ENCODE assay signal across 9 cellular contexts in the genomic region with DNA sequence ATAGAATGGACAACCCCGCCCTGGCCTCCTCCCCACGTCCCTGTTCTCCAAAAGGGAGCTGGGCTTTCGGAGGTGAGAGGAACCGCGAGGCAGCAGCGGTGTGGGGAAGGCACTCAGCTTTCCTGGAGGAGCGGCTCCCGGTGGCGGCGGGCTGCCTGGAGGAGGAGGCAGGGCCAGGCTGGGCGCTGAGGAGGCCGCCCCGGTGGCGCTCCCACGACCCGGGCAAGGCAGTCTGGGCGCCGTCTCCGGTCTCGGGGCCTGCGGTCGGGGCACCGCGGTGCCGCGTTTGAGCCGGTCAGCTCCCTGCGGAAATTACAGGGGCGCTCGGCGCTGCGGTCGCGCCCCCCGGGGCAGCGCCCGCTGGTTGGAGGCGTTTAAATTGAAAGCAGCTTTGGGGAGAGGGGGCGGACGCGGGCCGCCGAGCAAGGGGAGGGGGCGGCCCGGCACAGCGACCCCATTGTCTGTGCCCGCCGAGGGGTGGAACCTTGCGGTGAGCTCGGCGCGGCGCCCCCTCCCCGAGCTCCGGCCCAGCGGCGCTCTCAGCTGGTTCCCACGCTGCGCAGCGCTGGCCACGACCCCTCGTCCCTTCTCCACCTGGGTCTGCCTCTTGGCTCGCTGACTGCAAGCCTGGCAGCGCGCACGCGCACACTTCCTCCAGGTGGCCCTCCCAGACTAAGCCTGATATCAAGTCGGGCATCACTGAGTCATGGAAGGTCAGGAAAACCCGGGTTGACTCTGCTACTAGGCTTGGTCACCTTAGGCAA. TPM values are rescaled to one million over a fixed set of nuclear protein-coding genes. Genes with fewer than 3 reads are reported as not detected.
DNase-seq lines count a peak whose midpoint lies in the region; ATAC-seq and TF ChIP-seq lines count a peak whose summit lies in the region.
"Had no signal": no experiment of that assay in that cellular context is flagged by ENCODE, and none has a peak within 500 bp of the region (broad histone marks: within the 10 kb centered on the region; RNA-seq: fewer than 3 reads in every experiment).

No MANE protein-coding gene starts in this region.

- intact Hi-C loops in left lung (cut with DNase I) (no loop called here), posterior vena cava (cut with DNase I) (no loop called here)

- no peaks in the 10 kb centered on the region for H3K36me3 Mint-ChIP-seq in stimulated activated effector memory CD8-positive, alpha-beta T cell treated with anti-CD3 and anti-CD28 coated beads, Interleukin-12 subunit alpha, Interleukin-12 subunit beta, amount 100 ng/mL, for 72 hours

- H3K9me3 Mint-ChIP-seq in stimulated activated effector memory CD8-positive, alpha-beta T cell treated with anti-CD3 and anti-CD28 coated beads, Interleukin-12 subunit alpha, Interleukin-12 subunit beta, amount 100 ng/mL, for 72 hours, result no peaks in the 10 kb centered on the region

- H3K4me1 Mint-ChIP-seq in stimulated activated effector memory CD8-positive, alpha-beta T cell treated with anti-CD3 and anti-CD28 coated beads, Interleukin-12 subunit alpha, Interleukin-12 subunit beta, amount 100 ng/mL, for 72 hours, result peaks cover 5% of the 10 kb centered on the region

- H3K27ac Mint-ChIP-seq in stimulated activated effector memory CD8-positive, alpha-beta T cell treated with anti-CD3 and anti-CD28 coated beads, Interleukin-12 subunit alpha, Interleukin-12 subunit beta, amount 100 ng/mL, for 72 hours, result no peak overlapping the region

- H3K4me1 ChIP-seq in adipocyte (ENCODE audit: control insufficient read depth, insufficient read depth, low read length) (no peaks in the 10 kb centered on the region), left lung (peaks cover 0 to 3% of the 10 kb centered on the region in 2 donors)

- H3K4me3 ChIP-seq in adipocyte (ENCODE audit: low read length), result no peak overlapping the region
- no peak overlapping the region for H3K4me3 ChIP-seq in left lung

- H3K9me3 ChIP-seq in adipocyte (ENCODE audit: control insufficient read depth, low read length), result no peaks in the 10 kb centered on the region
- H3K9me3 ChIP-seq in left lung, result no peaks in the 10 kb centered on the region

- no peaks in the 10 kb centered on the region for H3K36me3 ChIP-seq in adipocyte (ENCODE audit: control insufficient read depth, insufficient read depth, low read length, severe bottlenecking)
- H3K36me3 ChIP-seq in left lung, result no peaks in the 10 kb centered on the region

- H3K4me3 Mint-ChIP-seq in stimulated activated effector memory CD8-positive, alpha-beta T cell treated with anti-CD3 and anti-CD28 coated beads, Interleukin-12 subunit alpha, Interleukin-12 subunit beta, amount 100 ng/mL, for 72 hours, result peak overlapping the region; percentile 52

- H3K27ac ChIP-seq in left lung, result no peak overlapping the region

- peak; percentile 59 for DNase-seq in activated CD4-positive, alpha-beta T cell treated with anti-CD3 and anti-CD28 coated beads for 48 hours
- DNase-seq in activated CD4-positive, alpha-beta T cell treated with anti-CD3 and anti-CD28 coated beads for 1 hour, result no peak
- DNase-seq in adipocyte (ENCODE audit: low read depth) (peak; percentile 6), left lung (no peak), NAMALWA (ENCODE audit: low spot score) (no peak), posterior vena cava (ENCODE audit: low spot score) (no peak)
- DNase-seq in stimulated activated effector memory CD8-positive, alpha-beta T cell treated with anti-CD3 and anti-CD28 coated beads, Interleukin-12 subunit alpha, Interleukin-12 subunit beta, amount 100 ng/mL, for 72 hours (ENCODE audit: low spot score in 2 of 2), result no peak
- DNase-seq: SW 1271 had no signal

- no peak for TF ChIP-seq CTCF in left lung (IDR thresholded peaks at IDR 0.05)

- no peak overlapping the region for H3K9ac ChIP-seq in adipocyte (ENCODE audit: low read length)

- ATAC-seq in left lung, result peak; percentile 20
- peak; percentile 44 for ATAC-seq in stimulated activated effector memory CD8-positive, alpha-beta T cell treated with anti-CD3 and anti-CD28 coated beads, Interleukin-12 subunit alpha, Interleukin-12 subunit beta, amount 100 ng/mL, for 72 hours
- ATAC-seq in GM18867 (IDR thresholded peaks at IDR 0.05; ENCODE audit: unreplicated experiment), result no peak

- H3K27me3 ChIP-seq in adipocyte (replicated peaks; ENCODE audit: control insufficient read depth, insufficient read depth, low read length) (peaks cover 47% of the 10 kb centered on the region), left lung (peaks cover 30 to 100% of the 10 kb centered on the region in 2 donors)

RNA-seq across cellular contexts. Expression of a gene that starts 58.7 kb away (rescaled TPM):
- total RNA-seq in left lung, result 1 to 10 TPM in 1 of 2 donors, under 1 TPM in 1; 0.76 to 1.3 TPM
- under 1 TPM in 1 of 2 donors, not detected in 1; 0.19 TPM for total RNA-seq in posterior vena cava

Comparison
In these comparisons a context has a peak if more than half of its experiments do, and no peak if none do; other contexts are left out.
1. DNase-seq: peak in activated CD4-positive, alpha-beta T cell treated with anti-CD3 and anti-CD28 coated beads for 48 hours (single experiment) and adipocyte (single experiment); none in activated CD4-positive, alpha-beta T cell treated with anti-CD3 and anti-CD28 coated beads for 1 hour (single experiment), left lung (0 of 2), stimulated activated effector memory CD8-positive, alpha-beta T cell treated with anti-CD3 and anti-CD28 coated beads, Interleukin-12 subunit alpha, Interleukin-12 subunit beta, amount 100 ng/mL, for 72 hours (0 of 2), NAMALWA (single experiment) and posterior vena cava (single experiment).